In genomic region chr17:17900615-17901520, GRCh38 we compare ENCODE assay signal across 9 cellular contexts.
DNase-seq lines count a peak whose midpoint lies in the region; ATAC-seq and TF ChIP-seq lines count a peak whose summit lies in the region.
"Had no signal": no experiment of that assay in that cellular context is flagged by ENCODE, and none has a peak within 500 bp of the region (broad histone marks: within the 10 kb centered on the region; RNA-seq: fewer than 3 reads in every experiment).

No MANE protein-coding gene starts in this region.

- no peaks in the 10 kb centered on the region for H4K20me1 ChIP-seq in GM23248 (ENCODE audit: insufficient read depth)

- H3K4me1 ChIP-seq in GM23248 (ENCODE audit: insufficient read depth) (peaks cover 19% of the 10 kb centered on the region), SJSA1 (replicated peaks) (peaks cover 17% of the 10 kb centered on the region), psoas muscle (peaks cover 47% of the 10 kb centered on the region)

- in situ Hi-C loops in GM23248 (cut with MboI), result no loop called here

- 6 to 8% methylated on average over 7 of the region's 7 CpGs for WGBS in GM23248 (ENCODE audit: low coverage in 1 of 2, low lambda C conversion rate in 2 of 2, missing lambda C conversion rate in 2 of 2), 2 experiments
- WGBS in psoas muscle, 3 donors, result 13 to 22% (median 15%) methylated on average over 7 of the region's 7 CpGs

- H3K9ac ChIP-seq in GM23248, result peak overlapping the region; percentile 23; the same call in 1 of the 2 replicates
- H3K9ac ChIP-seq: KMS-11 had no signal

- 0 out of 2 replicates have a peak, but pooled peaks cover 4% of the 10 kb centered on the region for H3K9me2 ChIP-seq in GM23248 (ENCODE audit: insufficient read depth)

- peaks cover 31% of the 10 kb centered on the region for H3F3A ChIP-seq in GM23248 (ENCODE audit: insufficient read depth)

- no peaks in the 10 kb centered on the region for H3K9me3 ChIP-seq in GM23248 (ENCODE audit: low read depth)
- H3K9me3 ChIP-seq in SJSA1 (replicated peaks), result no peaks in the 10 kb centered on the region; the same call in 1 of the 2 replicates
- H3K9me3 ChIP-seq in psoas muscle, result no peaks in the 10 kb centered on the region
- H3K9me3 ChIP-seq in WERI-Rb-1 (ENCODE audit: severe bottlenecking), result no peaks in the 10 kb centered on the region

- H3K27ac ChIP-seq in GM23248 (peak overlapping the region; percentile 57), SJSA1 (0 out of 2 replicates have a peak overlapping the region, but pooled peaks have one; percentile 29), psoas muscle (peak overlapping the region; percentile 74), WERI-Rb-1 (no peak overlapping the region)
- H3K27ac ChIP-seq: KMS-11 had no signal

- H3K4me2 ChIP-seq in GM23248 (ENCODE audit: unreplicated experiment), result peak overlapping the region; percentile 68
- H3K4me2 ChIP-seq: KMS-11 had no signal

- H3K79me2 ChIP-seq in GM23248 (ENCODE audit: insufficient read depth), result no peaks in the 10 kb centered on the region; the same call in 1 of the 2 replicates

- DNase-seq in GM23248, result peak; percentile 94
- DNase-seq in SJSA1 (ENCODE audit: low read depth in 1 of 2, low spot score in 2 of 2), result peak; percentile 76 to 77
- peak; percentile 97 for DNase-seq in fibroblast of pulmonary artery (ENCODE audit: low read depth)
- peak; percentile 86 to 90 for DNase-seq in psoas muscle
- DNase-seq in activated T-cell treated with anti-CD3 and anti-CD28 coated beads, Interleukin-2, amount 50 U/mL, for 1 hour, result no peak
- no peak for DNase-seq in WERI-Rb-1

- ATAC-seq in psoas muscle, result peak; percentile 81 to 90 (median 86)
- no peak for ATAC-seq in GM19023 (IDR thresholded peaks at IDR 0.05; ENCODE audit: unreplicated experiment)
- ATAC-seq in HG03025 (IDR thresholded peaks at IDR 0.05; ENCODE audit: low FRiP score, unreplicated experiment), result no peak

- intact Hi-C loops in psoas muscle (cut with DNase I), result no loop called here

- H3K27me3 ChIP-seq in GM23248 (replicated peaks; ENCODE audit: insufficient read depth), result no peaks in the 10 kb centered on the region
- H3K27me3 ChIP-seq in SJSA1 (replicated peaks), result no peaks in the 10 kb centered on the region
- no peaks in the 10 kb centered on the region for H3K27me3 ChIP-seq in psoas muscle (ENCODE audit: insufficient read depth in 3 of 3, low read length in 2 of 3)
- no peaks in the 10 kb centered on the region for H3K27me3 ChIP-seq in WERI-Rb-1 (ENCODE audit: insufficient read depth, low read depth, severe bottlenecking)

- no peaks in the 10 kb centered on the region for H3K36me3 ChIP-seq in GM23248 (ENCODE audit: low read depth)
- peaks cover 41% of the 10 kb centered on the region for H3K36me3 ChIP-seq in SJSA1
- peaks cover 3 to 21% of the 10 kb centered on the region in 2 donors for H3K36me3 ChIP-seq in psoas muscle (ENCODE audit: insufficient read depth in 1 of 2, low read depth in 1 of 2)
- H3K36me3 ChIP-seq in WERI-Rb-1, result peaks cover 3% of the 10 kb centered on the region; the same call in 1 of the 2 replicates

- TF ChIP-seq CTCF in fibroblast of pulmonary artery (IDR thresholded peaks at IDR 0.05; ENCODE audit: low read length, missing control alignments) (no peak), psoas muscle (IDR thresholded peaks at IDR 0.05) (no peak), WERI-Rb-1 (IDR thresholded peaks at IDR 0.05; ENCODE audit: low read depth, low read length) (no peak)

- no peak overlapping the region for H2AFZ ChIP-seq in GM23248

- H3K4me3 ChIP-seq in GM23248, result peak overlapping the region; percentile 36
- no peak overlapping the region for H3K4me3 ChIP-seq in SJSA1
- H3K4me3 ChIP-seq in fibroblast of pulmonary artery (replicated peaks; ENCODE audit: low read depth, low read length), result no peak overlapping the region
- H3K4me3 ChIP-seq in psoas muscle, result no peak overlapping the region
- no peak overlapping the region for H3K4me3 ChIP-seq in WERI-Rb-1 (ENCODE audit: low read depth, low read length)

Comparison
In these comparisons a context has a peak if more than half of its experiments do, and no peak if none do; other contexts are left out.
1. DNase-seq: peak in GM23248 (single experiment), SJSA1 (2 of 2), fibroblast of pulmonary artery (single experiment) and psoas muscle (2 of 2); none in activated T-cell treated with anti-CD3 and anti-CD28 coated beads, Interleukin-2, amount 50 U/mL, for 1 hour (single experiment) and WERI-Rb-1 (single experiment).
2. ATAC-seq: peak in psoas muscle (4 of 4); none in GM19023 (single experiment) and HG03025 (single experiment).